In genomic region chr7:29309041-29309860, GRCh38 we compare ENCODE assay signal across 2 cellular contexts.
TF ChIP-seq lines count a peak whose summit lies in the region.

No MANE protein-coding gene starts in this region.

TF ChIP-seq in HCT116, 20 proteins besides CTCF, POLR2A, EP300 and RAD21 (continued from another document):
- TF ChIP-seq REST (IDR thresholded peaks at IDR 0.05; ENCODE audit: low read depth): no peak
- no peak for TF ChIP-seq ELF1 (IDR thresholded peaks at IDR 0.05; ENCODE audit: borderline replicate concordance, low read depth)
- TF ChIP-seq ZBTB33 (IDR thresholded peaks at IDR 0.05; ENCODE audit: extremely low read depth, insufficient replicate concordance, low read length): no peak

TF ChIP-seq in WTC11, 78 proteins besides CTCF, POLR2A, EP300 and RAD21 (continued from another document):
- no peak for TF ChIP-seq ZNF425 (CRISPR knock-in tag; conservative IDR thresholded peaks at IDR 0.05)
